26 cellular contexts compared by ENCODE assay signal in the genomic region with DNA sequence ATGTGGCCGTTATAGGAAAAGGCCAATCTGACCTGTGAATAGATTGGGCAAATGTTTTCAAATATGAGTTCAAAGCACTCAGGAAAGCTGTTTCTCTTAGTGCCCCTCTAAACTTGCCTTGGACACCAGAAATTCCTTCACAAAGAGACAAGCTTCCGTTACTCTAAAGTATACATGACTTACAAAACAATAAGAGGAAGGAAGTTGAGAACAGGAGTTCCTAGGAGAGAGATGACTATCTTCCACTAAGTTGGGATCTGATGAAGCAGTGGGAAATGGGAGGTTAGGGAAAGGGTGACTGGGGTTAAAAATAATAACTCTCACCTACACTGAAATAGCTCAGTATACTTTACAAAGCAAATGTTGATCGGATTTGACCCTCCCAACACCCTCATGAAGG. TPM values are rescaled to one million over a fixed set of nuclear protein-coding genes. Genes with fewer than 3 reads are reported as not detected.
"Had no signal": no experiment of that assay in that cellular context is flagged by ENCODE, and none has a peak within 500 bp of the region (broad histone marks: within the 10 kb centered on the region; RNA-seq: fewer than 3 reads in every experiment).

No MANE protein-coding gene starts in this region.

- ATAC-seq: left lobe of liver; natural killer cell treated with Interleukin-12 subunit alpha and Interleukin-12 subunit beta and Interleukin-15 and Interleukin-18, amount 100 ng/mL, for 72 hours; pancreas had no signal

- H3K4me3 ChIP-seq: cardiac muscle cell, colonic mucosa, dorsolateral prefrontal cortex, esophagus squamous epithelium, pancreas, sigmoid colon, skin epidermis, stomach, thoracic aorta, transverse colon had no signal

- H3K4me1 ChIP-seq: colonic mucosa, pancreas, sigmoid colon, transverse colon had no signal

- H3K36me3 ChIP-seq: brain microvascular endothelial cell, cardiac muscle cell, colonic mucosa, esophagus squamous epithelium, pancreas, sigmoid colon, stomach, thoracic aorta, transverse colon had no signal

- H3K27ac ChIP-seq: brain microvascular endothelial cell, cardiac muscle cell, colonic mucosa, dorsolateral prefrontal cortex, epithelial cell of prostate, pancreas, sigmoid colon, skin epidermis, stomach, thoracic aorta, transverse colon had no signal

- H3K27me3 ChIP-seq: brain microvascular endothelial cell, cardiac muscle cell, colonic mucosa, esophagus squamous epithelium, pancreas, sigmoid colon, transverse colon had no signal

- FAIRE-seq: islet of Langerhans, pancreas had no signal

- DNase-seq: brain microvascular endothelial cell; colonic mucosa; dorsolateral prefrontal cortex; effector CD8-positive, alpha-beta T cell; esophagus squamous epithelium; foreskin fibroblast; head of caudate nucleus; hypothalamus; kidney glomerular epithelial cell; midbrain; occipital lobe; pancreas; retina; sigmoid colon; stimulated activated CD4-positive, alpha-beta T cell treated with anti-CD3 and anti-CD28 coated beads, Interleukin-2, amount 100 ng/mL, for 24 hours; stimulated activated naive CD4-positive, alpha-beta T cell; stomach; substantia nigra; transverse colon had no signal

- H3K9me3 ChIP-seq: colonic mucosa, esophagus squamous epithelium, pancreas, sigmoid colon, stomach, thoracic aorta, transverse colon had no signal

RNA-seq across cellular contexts. Expression of a gene that starts 50.0 kb away (rescaled TPM):
- total RNA-seq: natural killer cell treated with Interleukin-12 subunit alpha and Interleukin-12 subunit beta and Interleukin-15 and Interleukin-18, amount 100 ng/mL, for 72 hours had no signal
